Comparison of ENCODE assay signal across 22 cellular contexts in the genomic region with DNA sequence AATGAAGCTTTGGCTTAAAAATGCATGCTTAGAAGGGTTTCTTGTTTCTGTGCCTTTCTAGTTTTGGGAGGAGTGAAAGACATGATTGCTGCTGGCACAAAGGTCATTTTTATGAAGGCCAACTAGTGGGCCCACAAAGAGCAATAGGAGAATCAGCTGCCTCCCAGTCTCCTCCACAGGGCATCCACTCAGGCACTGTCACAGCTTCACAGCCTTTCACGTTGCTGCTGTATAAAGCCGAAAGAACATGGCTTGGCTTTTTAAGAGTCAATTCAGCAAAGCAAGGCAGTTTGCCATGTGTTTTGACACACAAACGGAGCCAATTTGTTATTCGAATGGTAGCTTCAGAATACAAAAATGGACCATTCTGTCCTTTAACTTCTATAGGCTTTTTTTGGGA.
"Had no signal": no experiment of that assay in that cellular context is flagged by ENCODE, and none has a peak within 500 bp of the region (broad histone marks: within the 10 kb centered on the region; RNA-seq: fewer than 3 reads in every experiment).

No MANE protein-coding gene starts in this region.

- H3K9me3 Mint-ChIP-seq: activated CD4-positive, alpha-beta T cell treated with anti-CD3 and anti-CD28 coated beads, Interleukin-2, amount 10 ng/mL, durations not matched to agents 7 days and 5 days; activated CD8-positive, alpha-beta T cell treated with anti-CD3 and anti-CD28 coated beads for 36 hours; activated naive CD8-positive, alpha-beta T cell treated with anti-CD3 and anti-CD28 coated beads for 36 hours; activated T-cell treated with anti-CD3 and anti-CD28 coated beads, Interleukin-2, amount 50 U/mL, for 4 hours; mesothelial cell of epicardium; natural killer cell had no signal

- H3K27me3 ChIP-seq: breast epithelium, ovary, right atrium auricular region, tibial nerve had no signal

- H3K36me3 Mint-ChIP-seq: activated naive CD8-positive, alpha-beta T cell treated with anti-CD3 and anti-CD28 coated beads for 36 hours; mesothelial cell of epicardium; natural killer cell had no signal

- H3K4me3 Mint-ChIP-seq: activated CD4-positive, alpha-beta T cell treated with anti-CD3 and anti-CD28 coated beads, Interleukin-2, amount 10 ng/mL, durations not matched to agents 7 days and 5 days; activated CD8-positive, alpha-beta T cell treated with anti-CD3 and anti-CD28 coated beads for 36 hours; activated naive CD8-positive, alpha-beta T cell treated with anti-CD3 and anti-CD28 coated beads for 36 hours; activated T-cell treated with anti-CD3 and anti-CD28 coated beads, Interleukin-2, amount 50 U/mL, for 4 hours; mesothelial cell of epicardium; natural killer cell had no signal

- H3K4me1 Mint-ChIP-seq: activated CD4-positive, alpha-beta T cell treated with anti-CD3 and anti-CD28 coated beads, Interleukin-2, amount 10 ng/mL, durations not matched to agents 7 days and 5 days; activated naive CD8-positive, alpha-beta T cell treated with anti-CD3 and anti-CD28 coated beads for 36 hours; natural killer cell had no signal

- H3K4me3 ChIP-seq: breast epithelium, coronary artery, left lung, lung, ovary, psoas muscle, right atrium auricular region, tibial nerve had no signal

- H3K9me3 ChIP-seq: breast epithelium, left lung, neutrophil, ovary, psoas muscle, right atrium auricular region, tibial nerve had no signal

- H3K27ac Mint-ChIP-seq: activated CD4-positive, alpha-beta T cell treated with anti-CD3 and anti-CD28 coated beads, Interleukin-2, amount 10 ng/mL, durations not matched to agents 7 days and 5 days; activated CD8-positive, alpha-beta T cell treated with anti-CD3 and anti-CD28 coated beads for 36 hours; activated naive CD8-positive, alpha-beta T cell treated with anti-CD3 and anti-CD28 coated beads for 36 hours; mesothelial cell of epicardium; natural killer cell had no signal

- H3K36me3 ChIP-seq: breast epithelium, left lung, neutrophil, ovary, right atrium auricular region, tibial nerve, WERI-Rb-1 had no signal

- DNase-seq: activated CD4-positive, alpha-beta T cell treated with anti-CD3 and anti-CD28 coated beads, Interleukin-2, amount 10 ng/mL, durations not matched to agents 7 days and 5 days; activated CD4-positive, CD25-positive, alpha-beta regulatory T cell treated with anti-CD3 and anti-CD28 coated beads, Interleukin-2, amount 50 U/mL, for 72 hours; activated CD8-positive, alpha-beta T cell treated with anti-CD3 and anti-CD28 coated beads for 36 hours; activated naive CD4-positive, alpha-beta T cell treated with Interleukin-2 at 50 U/mL for 16 hours; activated naive CD8-positive, alpha-beta T cell treated with anti-CD3 and anti-CD28 coated beads for 36 hours; activated T-cell treated with anti-CD3 and anti-CD28 coated beads, Interleukin-2, amount 50 U/mL, for 4 hours; kidney; left lung; natural killer cell; ovary; psoas muscle; stimulated activated CD4-positive, alpha-beta T cell treated with anti-CD3 and anti-CD28 coated beads, Interleukin-4, amount 100 ng/mL, for 24 hours; stimulated activated naive CD4-positive, alpha-beta T cell treated with Interleukin-2 at 50 U/mL for 16 hours; T-helper 1 cell; WERI-Rb-1 had no signal

- H3K4me1 ChIP-seq: breast epithelium, psoas muscle had no signal

- H3K27ac ChIP-seq: breast epithelium, coronary artery, left lung, neutrophil, ovary, psoas muscle, right atrium auricular region, tibial nerve, WERI-Rb-1 had no signal
